Comparison of ENCODE assay signal across 21 cellular contexts in genomic region chr1:56045062-56045461, GRCh38.
"Had no signal": no experiment of that assay in that cellular context is flagged by ENCODE, and none has a peak within 500 bp of the region (broad histone marks: within the 10 kb centered on the region; RNA-seq: fewer than 3 reads in every experiment).

No MANE protein-coding gene starts in this region.

- H3K4me3 ChIP-seq: lung, thoracic aorta, upper lobe of right lung had no signal

- H3K27me3 ChIP-seq: foreskin keratinocyte, upper lobe of right lung had no signal

- H3K9ac ChIP-seq: parathyroid adenoma had no signal

- H3K4me1 ChIP-seq: foreskin keratinocyte, parathyroid adenoma had no signal

- H3K4me1 Mint-ChIP-seq: activated naive CD8-positive, alpha-beta T cell treated with anti-CD3 and anti-CD28 coated beads for 36 hours; immature natural killer cell; naive B cell; WTC11 had no signal

- H3K27ac Mint-ChIP-seq: activated naive CD8-positive, alpha-beta T cell treated with anti-CD3 and anti-CD28 coated beads for 36 hours; immature natural killer cell; naive B cell; WTC11 had no signal

- ATAC-seq: foreskin keratinocyte, left lobe of liver, right cardiac atrium, upper lobe of right lung, WTC11 had no signal

- DNase-seq: activated CD4-positive, alpha-beta T cell treated with anti-CD3 and anti-CD28 coated beads, Interleukin-2, amount 50 U/mL, for 4 hours; activated naive CD4-positive, alpha-beta T cell treated with Interleukin-2 at 50 U/mL for 16 hours; activated naive CD8-positive, alpha-beta T cell treated with anti-CD3 and anti-CD28 coated beads for 36 hours; activated T-cell treated with anti-CD3 and anti-CD28 coated beads, Interleukin-2, amount 50 U/mL, for 48 hours; central memory CD4-positive, alpha-beta T cell; dermis blood vessel endothelial cell; effector CD8-positive, alpha-beta T cell; erythroblast; foreskin keratinocyte; immature natural killer cell; naive B cell; nucleus accumbens; right cardiac atrium; stimulated activated CD4-positive, alpha-beta T cell treated with anti-CD3 and anti-CD28 coated beads, Interleukin-4, amount 100 ng/mL, for 24 hours; stimulated activated naive CD4-positive, alpha-beta T cell treated with Interleukin-2 at 50 U/mL for 16 hours; upper lobe of right lung had no signal

- H3K4me3 Mint-ChIP-seq: activated naive CD8-positive, alpha-beta T cell treated with anti-CD3 and anti-CD28 coated beads for 36 hours; immature natural killer cell; naive B cell; WTC11 had no signal

- H3K79me2 ChIP-seq: parathyroid adenoma had no signal

- H3K9me3 ChIP-seq: upper lobe of right lung had no signal

- H3K27me3 Mint-ChIP-seq: activated naive CD8-positive, alpha-beta T cell treated with anti-CD3 and anti-CD28 coated beads for 36 hours had no signal

- H3K9me3 Mint-ChIP-seq: activated naive CD8-positive, alpha-beta T cell treated with anti-CD3 and anti-CD28 coated beads for 36 hours had no signal

- H3K36me3 ChIP-seq: thoracic aorta, upper lobe of right lung had no signal

- H3K27ac ChIP-seq: foreskin keratinocyte, parathyroid adenoma, thoracic aorta, upper lobe of right lung had no signal

- H2AFZ ChIP-seq: parathyroid adenoma had no signal

- H3K36me3 Mint-ChIP-seq: activated naive CD8-positive, alpha-beta T cell treated with anti-CD3 and anti-CD28 coated beads for 36 hours; immature natural killer cell; naive B cell; WTC11 had no signal
